8 cellular contexts compared by ENCODE assay signal in genomic region chr9:83920942-83921707, GRCh38. TPM values are rescaled to one million over a fixed set of nuclear protein-coding genes. Genes with fewer than 3 reads are reported as not detected.
DNase-seq lines count a peak whose midpoint lies in the region; ATAC-seq and TF ChIP-seq lines count a peak whose summit lies in the region.

Gene KIF27, minus strand, starts transcription at chr9:83921432. Its CDS starts 5,841 bp downstream, at chr9:83915591.

- no peaks in the 10 kb centered on the region for H3K27me3 Mint-ChIP-seq in activated T-helper 2 cell treated with anti-CD3 and anti-CD28 coated beads, Interferon-gamma antibody, Interleukin-2, Interleukin-4, amounts not matched to agents 10 μg/mL and 5 μg/mL and 100 μg/mL, durations not matched to agents 14 hours and 24 hours and 36 hours (ENCODE audit: low read depth)
- H3K27me3 Mint-ChIP-seq in natural killer cell (ENCODE audit: low read depth in 2 of 2): no peaks in the 10 kb centered on the region

- peak within 1 kb of the TSS; percentile 90 for H3K27ac Mint-ChIP-seq in activated T-helper 2 cell treated with anti-CD3 and anti-CD28 coated beads, Interferon-gamma antibody, Interleukin-2, Interleukin-4, amounts not matched to agents 10 μg/mL and 5 μg/mL and 100 μg/mL, durations not matched to agents 14 hours and 24 hours and 36 hours
- H3K27ac Mint-ChIP-seq in natural killer cell: peak within 1 kb of the TSS; percentile 92 to 93

- peak; percentile 89 to 98 (median 89) for ATAC-seq in natural killer cell

- H3K4me3 Mint-ChIP-seq in activated T-helper 2 cell treated with anti-CD3 and anti-CD28 coated beads, Interferon-gamma antibody, Interleukin-2, Interleukin-4, amounts not matched to agents 10 μg/mL and 5 μg/mL and 100 μg/mL, durations not matched to agents 14 hours and 24 hours and 36 hours (ENCODE audit: low read depth): peak within 1 kb of the TSS; percentile 78
- H3K4me3 Mint-ChIP-seq in natural killer cell: peak within 1 kb of the TSS; percentile 94

- H3K4me3 ChIP-seq in LNCaP clone FGC (ENCODE audit: low read depth, low read length) (peak within 1 kb of the TSS; percentile 59), fibroblast of mammary gland (ENCODE audit: control insufficient read depth, low read depth, low read length) (peak within 1 kb of the TSS; percentile 65)

- H3K9me3 Mint-ChIP-seq in activated T-helper 2 cell treated with anti-CD3 and anti-CD28 coated beads, Interferon-gamma antibody, Interleukin-2, Interleukin-4, amounts not matched to agents 10 μg/mL and 5 μg/mL and 100 μg/mL, durations not matched to agents 14 hours and 24 hours and 36 hours: no peaks in the 10 kb centered on the region
- H3K9me3 Mint-ChIP-seq in natural killer cell: no peaks in the 10 kb centered on the region

- peak; percentile 34 for TF ChIP-seq CTCF in LNCaP clone FGC (IDR thresholded peaks at IDR 0.05; ENCODE audit: control insufficient read depth, extremely low read depth, insufficient read depth)
- no peak for TF ChIP-seq CTCF in fibroblast of mammary gland (conservative IDR thresholded peaks at IDR 0.05; ENCODE audit: control insufficient read depth, insufficient read depth, low read depth, low read length)
- TF ChIP-seq CTCF in natural killer cell (IDR thresholded peaks at IDR 0.05): peak; percentile 54

- intact Hi-C loops in activated T-helper 2 cell treated with anti-CD3 and anti-CD28 coated beads, Interferon-gamma antibody, Interleukin-2, Interleukin-4, amounts not matched to agents 10 μg/mL and 5 μg/mL and 100 μg/mL, durations not matched to agents 14 hours and 24 hours and 36 hours (cut with micrococcal nuclease): loop anchor here (1.0 to 10.0 kb wide), 7 partner anchors 36 to 586 kb away; partner anchors contain the start of genes HNRNPK, IDNK and RMI1
- intact Hi-C loops in natural killer cell (cut with micrococcal nuclease): loop anchor here (2.0 to 5.0 kb wide), 2 partner anchors 60 to 214 kb away; partner anchors contain the start of genes HNRNPK, RMI1 and UBQLN1

- DNase-seq in ELR (ENCODE audit: low read depth): peak; percentile 98
- DNase-seq in H4 (ENCODE audit: low spot score): peak; percentile 93
- DNase-seq in LNCaP clone FGC (ENCODE audit: low read depth): peak; percentile 87
- peak; percentile 95 for DNase-seq in RPMI8226
- DNase-seq in activated T-helper 2 cell treated with anti-CD3 and anti-CD28 coated beads, Interferon-gamma antibody, Interleukin-2, Interleukin-4, amounts not matched to agents 10 μg/mL and 5 μg/mL and 100 μg/mL, durations not matched to agents 14 hours and 24 hours and 36 hours (ENCODE audit: low spot score): peak; percentile 97
- peak; percentile 94 for DNase-seq in fibroblast of mammary gland (ENCODE audit: low read depth)
- DNase-seq in natural killer cell: peak; percentile 98
- DNase-seq in stimulated activated naive CD4-positive, alpha-beta T cell (lab: John Stamatoyannopoulos, UW): peak; percentile 87 to 93 (median 92)

- peaks cover 19% of the 10 kb centered on the region for H3K4me1 Mint-ChIP-seq in activated T-helper 2 cell treated with anti-CD3 and anti-CD28 coated beads, Interferon-gamma antibody, Interleukin-2, Interleukin-4, amounts not matched to agents 10 μg/mL and 5 μg/mL and 100 μg/mL, durations not matched to agents 14 hours and 24 hours and 36 hours (ENCODE audit: low read depth)
- peaks cover 8 to 10% of the 10 kb centered on the region in 2 donors for H3K4me1 Mint-ChIP-seq in natural killer cell

- no peaks in the 10 kb centered on the region for H3K36me3 Mint-ChIP-seq in activated T-helper 2 cell treated with anti-CD3 and anti-CD28 coated beads, Interferon-gamma antibody, Interleukin-2, Interleukin-4, amounts not matched to agents 10 μg/mL and 5 μg/mL and 100 μg/mL, durations not matched to agents 14 hours and 24 hours and 36 hours (ENCODE audit: low read depth)
- no peaks in the 10 kb centered on the region for H3K36me3 Mint-ChIP-seq in natural killer cell

RNA-seq across cellular contexts. Expression of gene KIF27, which starts in this region (rescaled TPM):
- total RNA-seq in H4 (2014; rRNA removed; shearing (Covaris generic)): 0.64 and 1.2 TPM in 2 replicates
- 2.3 and 2.7 TPM in 2 replicates for total RNA-seq in activated T-helper 2 cell treated with anti-CD3 and anti-CD28 coated beads, Interferon-gamma antibody, Interleukin-2, Interleukin-4, amounts not matched to agents 10 μg/mL and 5 μg/mL and 100 μg/mL, durations not matched to agents 14 hours and 24 hours and 36 hours
- total RNA-seq in natural killer cell: 1 to 10 TPM; 4.0 to 7.7 (median 4.6) TPM

Comparison
In these comparisons a context has a peak if more than half of its experiments do, and no peak if none do; other contexts are left out.
1. Peak in every context shown above with its lines: DNase-seq, ATAC-seq and H3K4me3 ChIP-seq.